Comparison of ENCODE assay signal across 14 cellular contexts in genomic region chr1:235014756-235015155, GRCh38.
DNase-seq lines count a peak whose midpoint lies in the region; ATAC-seq lines count a peak whose summit lies in the region.
"Had no signal": no experiment of that assay in that cellular context is flagged by ENCODE, and none has a peak within 500 bp of the region (broad histone marks: within the 10 kb centered on the region; RNA-seq: fewer than 3 reads in every experiment).

No MANE protein-coding gene starts in this region.

- intact Hi-C loops in activated CD4-positive, alpha-beta T cell treated with anti-CD3 and anti-CD28 coated beads for 36 hours (cut with DNase I, micrococcal nuclease) = loop anchor here (1.0 kb wide), 3 partner anchors 34 to 513 kb away; no protein-coding TSS in a partner anchor
- intact Hi-C loops in activated CD4-positive, alpha-beta memory T cell treated with anti-CD3 and anti-CD28 coated beads for 36 hours (cut with micrococcal nuclease) = loop anchor here (1.0 kb wide), 9 partner anchors 34 to 513 kb away; no protein-coding TSS in a partner anchor

- no peak for DNase-seq in activated CD4-positive, alpha-beta T cell treated with anti-CD3 and anti-CD28 coated beads for 36 hours
- no peak for DNase-seq in activated CD4-positive, alpha-beta T cell treated with anti-CD3 and anti-CD28 coated beads for 1 hour
- no peak for DNase-seq in activated CD4-positive, alpha-beta memory T cell treated with anti-CD3 and anti-CD28 coated beads for 36 hours
- no peak for DNase-seq in immature natural killer cell
- DNase-seq in stimulated activated effector memory CD8-positive, alpha-beta T cell treated with anti-CD3 and anti-CD28 coated beads, Interleukin-12 subunit alpha, Interleukin-12 subunit beta, amount 100 ng/mL, for 72 hours (ENCODE audit: low spot score in 2 of 2) = no peak
- no peak for DNase-seq in NCI-H128 (lab: John Stamatoyannopoulos, UW; ENCODE audit: unreplicated experiment)
- DNase-seq: activated CD4-positive, alpha-beta T cell treated with anti-CD3 and anti-CD28 coated beads, Interleukin-2, amount 50 U/mL, for 48 hours; effector CD4-positive, alpha-beta T cell; NCI-H2029 treated with DMSO at 0.1 percent for 48 hours; NCI-H526; stimulated activated CD4-positive, alpha-beta T cell treated with anti-CD3 and anti-CD28 coated beads, Interleukin-4, amount 100 ng/mL, for 24 hours had no signal

- H3K27me3 Mint-ChIP-seq in activated CD4-positive, alpha-beta T cell treated with anti-CD3 and anti-CD28 coated beads for 36 hours = no peaks in the 10 kb centered on the region
- H3K27me3 Mint-ChIP-seq in activated CD4-positive, alpha-beta memory T cell treated with anti-CD3 and anti-CD28 coated beads for 36 hours = no peaks in the 10 kb centered on the region
- H3K27me3 Mint-ChIP-seq in immature natural killer cell (ENCODE audit: low read depth in 3 of 3) = peaks cover 10 to 13% (median 12%) of the 10 kb centered on the region in 3 donors
- H3K27me3 Mint-ChIP-seq: type B pancreatic cell had no signal

- ATAC-seq in activated CD4-positive, alpha-beta T cell treated with anti-CD3 and anti-CD28 coated beads for 36 hours = no peak
- ATAC-seq in stimulated activated effector memory CD8-positive, alpha-beta T cell treated with anti-CD3 and anti-CD28 coated beads, Interleukin-12 subunit alpha, Interleukin-12 subunit beta, amount 100 ng/mL, for 72 hours = no peak
- ATAC-seq in GM21360 (IDR thresholded peaks at IDR 0.05; ENCODE audit: unreplicated experiment) (no peak), GM19467 (IDR thresholded peaks at IDR 0.05; ENCODE audit: unreplicated experiment) (no peak)

- H3K4me1 Mint-ChIP-seq in activated CD4-positive, alpha-beta T cell treated with anti-CD3 and anti-CD28 coated beads for 36 hours = peaks cover 95% of the 10 kb centered on the region
- H3K4me1 Mint-ChIP-seq in activated CD4-positive, alpha-beta memory T cell treated with anti-CD3 and anti-CD28 coated beads for 36 hours (ENCODE audit: low read depth) = peaks cover 93% of the 10 kb centered on the region
- peaks cover 40 to 43% of the 10 kb centered on the region in 2 donors for H3K4me1 Mint-ChIP-seq in immature natural killer cell
- H3K4me1 Mint-ChIP-seq in stimulated activated effector memory CD8-positive, alpha-beta T cell treated with anti-CD3 and anti-CD28 coated beads, Interleukin-12 subunit alpha, Interleukin-12 subunit beta, amount 100 ng/mL, for 72 hours = peaks cover 91% of the 10 kb centered on the region

- H3K9me3 Mint-ChIP-seq in activated CD4-positive, alpha-beta T cell treated with anti-CD3 and anti-CD28 coated beads for 36 hours (ENCODE audit: low read depth) = peaks cover 10% of the 10 kb centered on the region
- peaks cover 5% of the 10 kb centered on the region for H3K9me3 Mint-ChIP-seq in activated CD4-positive, alpha-beta memory T cell treated with anti-CD3 and anti-CD28 coated beads for 36 hours
- peaks cover 0 to 1% (median 0%) of the 10 kb centered on the region in 6 donors for H3K9me3 Mint-ChIP-seq in immature natural killer cell
- H3K9me3 Mint-ChIP-seq in stimulated activated effector memory CD8-positive, alpha-beta T cell treated with anti-CD3 and anti-CD28 coated beads, Interleukin-12 subunit alpha, Interleukin-12 subunit beta, amount 100 ng/mL, for 72 hours = peaks cover 10% of the 10 kb centered on the region

- H3K36me3 Mint-ChIP-seq in activated CD4-positive, alpha-beta T cell treated with anti-CD3 and anti-CD28 coated beads for 36 hours (ENCODE audit: low read depth) = peaks cover 16% of the 10 kb centered on the region
- peaks cover 16% of the 10 kb centered on the region for H3K36me3 Mint-ChIP-seq in activated CD4-positive, alpha-beta memory T cell treated with anti-CD3 and anti-CD28 coated beads for 36 hours
- no peaks in the 10 kb centered on the region for H3K36me3 Mint-ChIP-seq in immature natural killer cell
- peaks cover 29% of the 10 kb centered on the region for H3K36me3 Mint-ChIP-seq in stimulated activated effector memory CD8-positive, alpha-beta T cell treated with anti-CD3 and anti-CD28 coated beads, Interleukin-12 subunit alpha, Interleukin-12 subunit beta, amount 100 ng/mL, for 72 hours
- H3K36me3 Mint-ChIP-seq: type B pancreatic cell had no signal

- POLR2A ChIA-PET in activated CD4-positive, alpha-beta T cell treated with anti-CD3 and anti-CD28 coated beads for 36 hours (lab: Charles Lee) = interaction anchor here (1.3 kb wide), 1 partner anchor 36 kb away, joined by 6 read pairs; no protein-coding TSS in a partner anchor
- POLR2A ChIA-PET in activated CD4-positive, alpha-beta memory T cell treated with anti-CD3 and anti-CD28 coated beads for 36 hours (lab: Charles Lee) = interaction anchor here (1.6 to 3.3 kb wide), 3 partner anchors 35 to 170 kb away, joined by 7 to 23 read pairs (median 17); no protein-coding TSS in a partner anchor

- H3K27ac Mint-ChIP-seq in activated CD4-positive, alpha-beta T cell treated with anti-CD3 and anti-CD28 coated beads for 36 hours = peak overlapping the region; percentile 94
- H3K27ac Mint-ChIP-seq in activated CD4-positive, alpha-beta memory T cell treated with anti-CD3 and anti-CD28 coated beads for 36 hours = peak overlapping the region; percentile 94
- H3K27ac Mint-ChIP-seq in immature natural killer cell = peak overlapping the region; percentile 37 to 93 (median 67)
- peak overlapping the region; percentile 85 for H3K27ac Mint-ChIP-seq in stimulated activated effector memory CD8-positive, alpha-beta T cell treated with anti-CD3 and anti-CD28 coated beads, Interleukin-12 subunit alpha, Interleukin-12 subunit beta, amount 100 ng/mL, for 72 hours
- H3K27ac Mint-ChIP-seq: type B pancreatic cell had no signal

- CTCF ChIA-PET in activated CD4-positive, alpha-beta T cell treated with anti-CD3 and anti-CD28 coated beads for 36 hours (lab: Charles Lee) = no interaction called here
- CTCF ChIA-PET in activated CD4-positive, alpha-beta memory T cell treated with anti-CD3 and anti-CD28 coated beads for 36 hours (lab: Charles Lee) = interaction anchor here (1.2 to 1.6 kb wide), 2 partner anchors 33 to 515 kb away, joined by 4 to 5 read pairs; no protein-coding TSS in a partner anchor

- H3K4me3 Mint-ChIP-seq in activated CD4-positive, alpha-beta T cell treated with anti-CD3 and anti-CD28 coated beads for 36 hours = no peak overlapping the region
- no peak overlapping the region for H3K4me3 Mint-ChIP-seq in activated CD4-positive, alpha-beta memory T cell treated with anti-CD3 and anti-CD28 coated beads for 36 hours
- H3K4me3 Mint-ChIP-seq in immature natural killer cell = no peak overlapping the region
- peak overlapping the region; percentile 43 for H3K4me3 Mint-ChIP-seq in stimulated activated effector memory CD8-positive, alpha-beta T cell treated with anti-CD3 and anti-CD28 coated beads, Interleukin-12 subunit alpha, Interleukin-12 subunit beta, amount 100 ng/mL, for 72 hours
- H3K4me3 Mint-ChIP-seq: type B pancreatic cell had no signal
